Comparison of ENCODE assay signal across 1 cellular context in genomic region chr6:139028658-139029469, GRCh38.
TF ChIP-seq lines count a peak whose summit lies in the region.

TSS of gene ABRACL (plus strand) at chr6:139028745. CDS start at chr6:139034161, 5,416 bp downstream.

TF ChIP-seq in HepG2, 621 proteins besides CTCF, POLR2A, EP300 and RAD21 (continued from another document and continues in another):
- TF ChIP-seq ZNF567 (CRISPR knock-in tag; IDR thresholded peaks at IDR 0.05; ENCODE audit: borderline replicate concordance) (peak; percentile 18; the same call in 1 of the 2 replicates), NFKB2 (CRISPR knock-in tag; IDR thresholded peaks at IDR 0.05; ENCODE audit: borderline replicate concordance) (no peak), ZNF543 (CRISPR knock-in tag; IDR thresholded peaks at IDR 0.05) (no peak; the same call in 1 of the 2 replicates), PTBP1 (IDR thresholded peaks at IDR 0.05; ENCODE audit: low read depth, low read length, poor library complexity, severe bottlenecking) (no peak), FOXM1 (CRISPR knock-in tag; IDR thresholded peaks at IDR 0.05) (no peak), ZNF224 (CRISPR knock-in tag; IDR thresholded peaks at IDR 0.05) (no peak), PHF21A (CRISPR knock-in tag; IDR thresholded peaks at IDR 0.05) (0 out of 2 replicates have a peak, but pooled peaks have one; percentile 30), KAT2B (IDR thresholded peaks at IDR 0.05; ENCODE audit: borderline replicate concordance, low read depth, low read length) (no peak), BATF2 (CRISPR knock-in tag; IDR thresholded peaks at IDR 0.05) (no peak), NKX3-1 (CRISPR knock-in tag; IDR thresholded peaks at IDR 0.05) (no peak), MXI1 (IDR thresholded peaks at IDR 0.05; ENCODE audit: borderline replicate concordance, low read depth, low read length) (no peak), TFE3 (CRISPR knock-in tag; IDR thresholded peaks at IDR 0.05) (0 out of 2 replicates have a peak, but pooled peaks have one; percentile 14), NR2C2 (CRISPR knock-in tag; IDR thresholded peaks at IDR 0.05; ENCODE audit: borderline replicate concordance) (peak; percentile 54; the same call in 1 of the 2 replicates), SOX6 (IDR thresholded peaks at IDR 0.05) (no peak), SOX6 (CRISPR knock-in tag; IDR thresholded peaks at IDR 0.05) (0 out of 2 replicates have a peak, but pooled peaks have one; percentile 15), NONO (IDR thresholded peaks at IDR 0.05) (no peak), NONO (CRISPR knock-in tag; conservative IDR thresholded peaks at IDR 0.05) (peak; percentile 49; the same call in 1 of the 2 replicates), HES4 (CRISPR knock-in tag; IDR thresholded peaks at IDR 0.05; ENCODE audit: borderline replicate concordance) (peak; percentile 17; the same call in 1 of the 2 replicates), ELF4 (CRISPR knock-in tag; IDR thresholded peaks at IDR 0.05; ENCODE audit: borderline replicate concordance) (peak; percentile 79; the same call in 1 of the 2 replicates), BCLAF1 (IDR thresholded peaks at IDR 0.05) (no peak), ZSCAN25 (CRISPR knock-in tag; IDR thresholded peaks at IDR 0.05) (peak; percentile 68; the same call in 1 of the 2 replicates), ZNF891 (CRISPR knock-in tag; IDR thresholded peaks at IDR 0.05) (peak; percentile 56; the same call in 1 of the 2 replicates), AGO2 (optimal IDR thresholded peaks at IDR 0.05; ENCODE audit: low read depth, low read length) (peak; percentile 12), ZNF777 (CRISPR knock-in tag; IDR thresholded peaks at IDR 0.05) (peak; percentile 88), ZBTB7B (CRISPR knock-in tag; IDR thresholded peaks at IDR 0.05) (peak; percentile 42; the same call in 1 of the 2 replicates), TSC22D2 (CRISPR knock-in tag; IDR thresholded peaks at IDR 0.05; ENCODE audit: borderline replicate concordance) (no peak), MYNN (CRISPR knock-in tag; IDR thresholded peaks at IDR 0.05; ENCODE audit: low read depth) (no peak), BHLHE40 (IDR thresholded peaks at IDR 0.05; ENCODE audit: low read length) (peak; percentile 68; the same call in 1 of the 2 replicates), DMAP1 (CRISPR knock-in tag; IDR thresholded peaks at IDR 0.05) (no peak), DZIP1 (CRISPR knock-in tag; IDR thresholded peaks at IDR 0.05) (no peak), NR0B2 (CRISPR knock-in tag; IDR thresholded peaks at IDR 0.05) (peak; percentile 63; the same call in 1 of the 2 replicates), SRSF1 (optimal IDR thresholded peaks at IDR 0.05; ENCODE audit: low read depth, low read length) (peak; percentile 77), YEATS4 (CRISPR knock-in tag; IDR thresholded peaks at IDR 0.05; ENCODE audit: borderline replicate concordance) (peak; percentile 31; the same call in 1 of the 2 replicates), GMEB2 (CRISPR knock-in tag; IDR thresholded peaks at IDR 0.05; ENCODE audit: low read depth) (no peak), BCL6 (CRISPR knock-in tag; IDR thresholded peaks at IDR 0.05) (0 out of 2 replicates have a peak, but pooled peaks have one; percentile 12), SNAPC2 (CRISPR knock-in tag; IDR thresholded peaks at IDR 0.05) (no peak), UBTF (CRISPR knock-in tag; IDR thresholded peaks at IDR 0.05) (peak; percentile 65), ERF (CRISPR knock-in tag; IDR thresholded peaks at IDR 0.05) (no peak), NCOA1 (CRISPR knock-in tag; IDR thresholded peaks at IDR 0.05) (peak; percentile 85), ZNF776 (CRISPR knock-in tag; IDR thresholded peaks at IDR 0.05) (no peak; the same call in 1 of the 2 replicates), ZNF34 (CRISPR knock-in tag; IDR thresholded peaks at IDR 0.05; ENCODE audit: borderline replicate concordance) (peak; percentile 94), ZNF414 (CRISPR knock-in tag; IDR thresholded peaks at IDR 0.05) (peak; percentile 81), ZNF761 (CRISPR knock-in tag; conservative IDR thresholded peaks at IDR 0.05) (peak; percentile 87), ZNF574 (CRISPR knock-in tag; IDR thresholded peaks at IDR 0.05) (peak; percentile 58; the same call in 1 of the 2 replicates), ZBTB7A (CRISPR knock-in tag; IDR thresholded peaks at IDR 0.05) (peak; percentile 69), MAFG (CRISPR knock-in tag; IDR thresholded peaks at IDR 0.05) (no peak), XBP1 (CRISPR knock-in tag; IDR thresholded peaks at IDR 0.05) (no peak), ZSCAN31 (CRISPR knock-in tag; IDR thresholded peaks at IDR 0.05; ENCODE audit: low read depth) (0 out of 2 replicates have a peak, but pooled peaks have one; percentile 44), AGO1 (IDR thresholded peaks at IDR 0.05; ENCODE audit: low read depth, low read length, poor library complexity, severe bottlenecking) (peak; percentile 31), HOXA3 (CRISPR knock-in tag; IDR thresholded peaks at IDR 0.05) (peak; percentile 16; the same call in 1 of the 2 replicates), ZSCAN5A (CRISPR knock-in tag; IDR thresholded peaks at IDR 0.05; ENCODE audit: borderline replicate concordance) (no peak)
